ENCODE assay signal across 8 cellular contexts in genomic region chr1:44377925-44378784, GRCh38. TPM values are rescaled to one million over a fixed set of nuclear protein-coding genes. Genes with fewer than 3 reads are reported as not detected.
A peak's percentile ranks its signal among the peaks of the same experiment; 100 is the strongest.
DNase-seq lines count a peak whose midpoint lies in the region; TF ChIP-seq lines count a peak whose summit lies in the region.

No MANE protein-coding gene starts in this region.

- H3K4me3 ChIP-seq in stomach = no peak overlapping the region

- H3K27me3 ChIP-seq in stomach = no peaks in the 10 kb centered on the region

- intact Hi-C loops in stomach (cut with DNase I; ENCODE audit: low total_unique reads) = loop anchor here (5.0 kb wide), 1 partner anchor 219 kb away; no protein-coding TSS in a partner anchor

- no peaks in the 10 kb centered on the region for H3K4me1 Mint-ChIP-seq in mesothelial cell of epicardium

- no peak overlapping the region for H3K27ac ChIP-seq in stomach

- TF ChIP-seq POLR2A in stomach (IDR thresholded peaks at IDR 0.05) = no peak

- H3K36me3 Mint-ChIP-seq in mesothelial cell of epicardium = no peaks in the 10 kb centered on the region

- DNase-seq in activated effector memory CD4-positive, alpha-beta T cell treated with anti-CD3 and anti-CD28 coated beads, Interleukin-2, amount 50 U/mL, for 16 hours = peak; percentile 74
- DNase-seq in activated effector memory CD4-positive, alpha-beta T cell treated with Interleukin-2 at 50 U/mL for 16 hours = no peak
- DNase-seq in NCI-H1694 (lab: John Stamatoyannopoulos, UW) = peak; percentile 81
- peak; percentile 19 for DNase-seq in activated CD4-positive, alpha-beta T cell treated with anti-CD3 and anti-CD28 coated beads for 1 hour
- peak; percentile 31 for DNase-seq in effector CD4-positive, alpha-beta T cell
- DNase-seq in mesothelial cell of epicardium (ENCODE audit: low spot score in 2 of 2, unreplicated experiment in 2 of 2) = peak in 1 of 2 experiments; percentile 48
- DNase-seq in stomach = peak; percentile 57
- no peak for DNase-seq in cerebellar nuclear complex (lab: John Stamatoyannopoulos, UW)

- H3K27me3 Mint-ChIP-seq in mesothelial cell of epicardium (ENCODE audit: low read depth) = peaks cover 25% of the 10 kb centered on the region

- TF ChIP-seq EP300 in stomach (IDR thresholded peaks at IDR 0.05) = no peak

- no peak overlapping the region for H3K4me3 Mint-ChIP-seq in mesothelial cell of epicardium

- H3K4me1 ChIP-seq in stomach = no peaks in the 10 kb centered on the region

- no peaks in the 10 kb centered on the region for H3K9me3 Mint-ChIP-seq in mesothelial cell of epicardium

- peak; percentile 72 for TF ChIP-seq CTCF in mesothelial cell of epicardium (IDR thresholded peaks at IDR 0.05; ENCODE audit: unreplicated experiment)
- TF ChIP-seq CTCF in stomach (IDR thresholded peaks at IDR 0.05) = peak in 5 of 7 experiments; percentile 40 to 65 (median 45)

- no peaks in the 10 kb centered on the region for H3K36me3 ChIP-seq in stomach

- no peaks in the 10 kb centered on the region for H3K9me3 ChIP-seq in stomach

- WGBS in stomach, 5 donors = 56 to 68% (median 61%) methylated on average over 12 of the region's 12 CpGs

- no peak overlapping the region for H3K27ac Mint-ChIP-seq in mesothelial cell of epicardium

RNA-seq across cellular contexts. Expression of gene ERI3, which starts 23.1 kb away (rescaled TPM):
- total RNA-seq in mesothelial cell of epicardium = 70.7 to 78.5 TPM (median 72.0 TPM) in 3 replicates
- total RNA-seq in stomach = 100 to 1,000 TPM in 1 of 5 donors, 10 to 100 TPM in 4; 18.7 to 110 (median 30.1) TPM
- polyA plus RNA-seq in stomach = 10 to 100 TPM; 27.1 to 35.9 (median 30.1) TPM

RNA-seq across cellular contexts. Expression of gene RNF220, which starts 26.9 kb away (rescaled TPM):
- total RNA-seq in mesothelial cell of epicardium (84.2 to 86.0 TPM (median 85.4 TPM) in 3 replicates), stomach (100 to 1,000 TPM in 1 of 5 donors, 10 to 100 TPM in 4; 21.0 to 207 (median 48.7) TPM)
- polyA plus RNA-seq in stomach = 10 to 100 TPM; 41.9 to 49.3 (median 45.6) TPM

Comparison
In these comparisons a context has a peak if more than half of its experiments do, and no peak if none do; other contexts are left out.
1. DNase-seq: peak in activated effector memory CD4-positive, alpha-beta T cell treated with anti-CD3 and anti-CD28 coated beads, Interleukin-2, amount 50 U/mL, for 16 hours (single experiment), NCI-H1694 (single experiment), activated CD4-positive, alpha-beta T cell treated with anti-CD3 and anti-CD28 coated beads for 1 hour (single experiment), effector CD4-positive, alpha-beta T cell (single experiment) and stomach (single experiment); none in activated effector memory CD4-positive, alpha-beta T cell treated with Interleukin-2 at 50 U/mL for 16 hours (single experiment) and cerebellar nuclear complex (0 of 2).